ENCODE assay signal across 17 cellular contexts in genomic region chr16:26550111-26550610, GRCh38.
A peak's percentile ranks its signal among the peaks of the same experiment; 100 is the strongest.
DNase-seq lines count a peak whose midpoint lies in the region; ATAC-seq, FAIRE-seq and TF ChIP-seq lines count a peak whose summit lies in the region.
"Had no signal": no experiment of that assay in that cellular context is flagged by ENCODE, and none has a peak within 500 bp of the region (broad histone marks: within the 10 kb centered on the region; RNA-seq: fewer than 3 reads in every experiment).

No MANE protein-coding gene starts in this region.

- H3K4me1 Mint-ChIP-seq in CD8-positive, alpha-beta memory T cell: no peaks in the 10 kb centered on the region
- H3K4me1 Mint-ChIP-seq: B cell had no signal

- no peak overlapping the region for H3K27ac Mint-ChIP-seq in CD8-positive, alpha-beta memory T cell
- H3K27ac Mint-ChIP-seq: B cell; CD4-positive, alpha-beta T cell had no signal

- H3K4me2 ChIP-seq in MM.1S (ENCODE audit: low read depth, low read length) (peak overlapping the region; percentile 38; the same call in 1 of the 2 replicates), OCI-LY3 (ENCODE audit: low read length) (peak overlapping the region; percentile 34; the same call in 1 of the 2 replicates), trophoblast cell (ENCODE audit: low read length) (no peak overlapping the region), HepG2 (ENCODE audit: low read depth, low read length) (no peak overlapping the region)

- FAIRE-seq in HepG2 (lab: Jason Lieb, UNC): no peak
- FAIRE-seq: A204.1, GM12891 had no signal

- no peak for TF ChIP-seq RAD21 in HepG2 (CRISPR knock-in tag; IDR thresholded peaks at IDR 0.05)

- no peak overlapping the region for H3K14ac ChIP-seq in trophoblast cell (ENCODE audit: low read length)

- H3K4me3 ChIP-seq in MM.1S (ENCODE audit: low read length) (no peak overlapping the region), OCI-LY3 (ENCODE audit: low read length) (no peak overlapping the region), trophoblast cell (ENCODE audit: low read depth, low read length) (no peak overlapping the region), HepG2 (replicated peaks in 1 of 3; ENCODE audit: insufficient read depth in 1 of 3, low read depth in 2 of 3, low read length in 3 of 3) (no peak overlapping the region)
- H3K4me3 ChIP-seq in CD8-positive, alpha-beta memory T cell (ENCODE audit: low read length): no peak overlapping the region
- H3K4me3 ChIP-seq: HAP-1 had no signal

- no peaks in the 10 kb centered on the region for H3K36me3 Mint-ChIP-seq in CD8-positive, alpha-beta memory T cell

- H4K20me1 ChIP-seq in MM.1S (ENCODE audit: insufficient read depth, low read length) (no peaks in the 10 kb centered on the region), OCI-LY3 (ENCODE audit: insufficient read depth, low read length) (no peaks in the 10 kb centered on the region), HepG2 (ENCODE audit: insufficient read depth, low read length) (no peaks in the 10 kb centered on the region)

- H3K9ac ChIP-seq in MM.1S (ENCODE audit: low read length) (no peak overlapping the region), OCI-LY3 (ENCODE audit: low read length) (no peak overlapping the region), trophoblast cell (ENCODE audit: low read length) (no peak overlapping the region), HepG2 (ENCODE audit: insufficient read depth, low read depth, low read length) (no peak overlapping the region)

- no peaks in the 10 kb centered on the region for H3K36me3 ChIP-seq in MM.1S (replicated peaks; ENCODE audit: insufficient read depth, low read length)
- no peaks in the 10 kb centered on the region for H3K36me3 ChIP-seq in OCI-LY3 (replicated peaks; ENCODE audit: low read depth, low read length)
- no peaks in the 10 kb centered on the region for H3K36me3 ChIP-seq in trophoblast cell (ENCODE audit: control insufficient read depth in 1 of 2, insufficient read depth in 2 of 2, low read length in 2 of 2)
- no peaks in the 10 kb centered on the region for H3K36me3 ChIP-seq in CD8-positive, alpha-beta memory T cell (ENCODE audit: insufficient read depth, low read length)
- H3K36me3 ChIP-seq in HepG2 (replicated peaks in 1 of 2; ENCODE audit: control insufficient read depth in 1 of 2, insufficient read depth in 2 of 2, low read length in 2 of 2): no peaks in the 10 kb centered on the region
- H3K36me3 ChIP-seq: HAP-1 had no signal

- ATAC-seq in HepG2: no peak

- H3K9me3 Mint-ChIP-seq in CD8-positive, alpha-beta memory T cell: no peaks in the 10 kb centered on the region
- H3K9me3 Mint-ChIP-seq: CD4-positive, alpha-beta T cell had no signal

- no peaks in the 10 kb centered on the region for H3F3A ChIP-seq in MM.1S (ENCODE audit: insufficient read depth, low read length)

- no peak overlapping the region for H3K4ac ChIP-seq in trophoblast cell (ENCODE audit: low read depth, low read length)

- H3K27me3 ChIP-seq in MM.1S (replicated peaks; ENCODE audit: insufficient read depth, low read length) (no peaks in the 10 kb centered on the region), OCI-LY3 (ENCODE audit: low read depth, low read length) (peaks cover 12% of the 10 kb centered on the region; the same call in 1 of the 2 replicates), trophoblast cell (ENCODE audit: insufficient read depth, low read length) (no peaks in the 10 kb centered on the region), HepG2 (ENCODE audit: control insufficient read depth in 1 of 2, insufficient read depth in 2 of 2, low read length in 2 of 2) (no peaks in the 10 kb centered on the region)
- no peaks in the 10 kb centered on the region for H3K27me3 ChIP-seq in CD8-positive, alpha-beta memory T cell (ENCODE audit: insufficient read depth, low read length, poor library complexity, severe bottlenecking)

- H3K79me1 ChIP-seq in trophoblast cell (ENCODE audit: low read length): no peaks in the 10 kb centered on the region

- no peak overlapping the region for H3K23ac ChIP-seq in trophoblast cell (ENCODE audit: low read length)

- no peaks in the 10 kb centered on the region for H3K9me2 ChIP-seq in MM.1S (replicated peaks; ENCODE audit: insufficient read depth, low read length)

- TF ChIP-seq CTCF in MM.1S (IDR thresholded peaks at IDR 0.05; ENCODE audit: low read length) (no peak), OCI-LY3 (IDR thresholded peaks at IDR 0.05; ENCODE audit: low read depth, low read length) (no peak), HepG2 (CRISPR knock-in tag; IDR thresholded peaks at IDR 0.05) (no peak)

- H3K27ac ChIP-seq in MM.1S (ENCODE audit: low read length) (peak overlapping the region; percentile 43; the same call in 1 of the 2 replicates), OCI-LY3 (ENCODE audit: low read length) (no peak overlapping the region), trophoblast cell (ENCODE audit: low read depth, low read length) (no peak overlapping the region), HepG2 (ENCODE audit: extremely low read length, insufficient read depth, low read length) (no peak overlapping the region)
- no peak overlapping the region for H3K27ac ChIP-seq in CD8-positive, alpha-beta memory T cell (ENCODE audit: low read depth, low read length)
- H3K27ac ChIP-seq: HL-60 had no signal

- no peak overlapping the region for H2AFZ ChIP-seq in MM.1S (ENCODE audit: low read length)
- H2AFZ ChIP-seq in OCI-LY3 (ENCODE audit: low read depth, low read length): no peak overlapping the region
- H2AFZ ChIP-seq in trophoblast cell (ENCODE audit: insufficient read depth, low read length, poor library complexity): no peak overlapping the region
- no peak overlapping the region for H2AFZ ChIP-seq in HepG2 (ENCODE audit: low read length)

- no peak overlapping the region for H3K18ac ChIP-seq in trophoblast cell (ENCODE audit: low read length)

- peaks cover 17% of the 10 kb centered on the region for H3K4me1 ChIP-seq in MM.1S (ENCODE audit: low read length)
- H3K4me1 ChIP-seq in OCI-LY3 (ENCODE audit: low read length): peaks cover 8% of the 10 kb centered on the region
- no peaks in the 10 kb centered on the region for H3K4me1 ChIP-seq in trophoblast cell (ENCODE audit: control insufficient read depth in 1 of 2, insufficient read depth in 2 of 2, low read length in 2 of 2)
- no peaks in the 10 kb centered on the region for H3K4me1 ChIP-seq in CD8-positive, alpha-beta memory T cell (ENCODE audit: insufficient read depth, low read length)
- H3K4me1 ChIP-seq in HepG2 (ENCODE audit: insufficient read depth, low read length): no peaks in the 10 kb centered on the region
- H3K4me1 ChIP-seq: HAP-1 had no signal

- H2AK5ac ChIP-seq in trophoblast cell (ENCODE audit: low read length): no peak overlapping the region

- POLR2A ChIA-PET in CD8-positive, alpha-beta memory T cell (lab: Charles Lee): no interaction called here
- POLR2A ChIA-PET in HepG2 (lab: Yijun Ruan, JAX): no interaction called here

- CTCF ChIA-PET in CD8-positive, alpha-beta memory T cell (lab: Charles Lee): no interaction called here
- CTCF ChIA-PET in HepG2 (lab: Yijun Ruan, JAX; ENCODE audit: low intra/inter-chr PET ratio, low total read pairs): no interaction called here

- H2BK5ac ChIP-seq in trophoblast cell (ENCODE audit: low read depth, low read length, poor library complexity): no peak overlapping the region

- no peak overlapping the region for H4K8ac ChIP-seq in trophoblast cell (ENCODE audit: low read depth, low read length)

- no peak overlapping the region for H2BK120ac ChIP-seq in trophoblast cell (ENCODE audit: insufficient read depth, low read length, poor library complexity)

- no peak for TF ChIP-seq EP300 in HepG2 (IDR thresholded peaks at IDR 0.05; ENCODE audit: low read depth in 2 of 2, low read length in 2 of 2)
- no peak for TF ChIP-seq EP300 in HepG2 (CRISPR knock-in tag; IDR thresholded peaks at IDR 0.05; ENCODE audit: borderline replicate concordance)

- peak; percentile 64 for DNase-seq in MM.1S
- DNase-seq in iPS DF 19.7 (ENCODE audit: low read depth, low spot score): peak; percentile 17
- DNase-seq in trophoblast cell: peak; percentile 75 to 85
- DNase-seq in NCI-H1105 treated with DMSO at 0.1 percent for 48 hours (lab: John Stamatoyannopoulos, UW): no peak
- DNase-seq in CD8-positive, alpha-beta memory T cell: no peak
- DNase-seq in NCI-H187 (lab: John Stamatoyannopoulos, UW): no peak
- no peak for DNase-seq in HepG2 (ENCODE audit: low spot score)
- DNase-seq: C1 segment of cervical spinal cord; CD4-positive, alpha-beta T cell; DMS79; GOT3 had no signal

- no peak overlapping the region for H4K12ac ChIP-seq in trophoblast cell (ENCODE audit: low read depth, low read length)

- no peak overlapping the region for H2BK12ac ChIP-seq in trophoblast cell (ENCODE audit: low read length)

- intact Hi-C loops in HepG2 (cut with micrococcal nuclease; ENCODE audit: unreplicated experiment): no loop called here

- in situ Hi-C loops in HepG2 (cut with HindIII; ENCODE audit: extremely low pct_ligation_motif_present, low pct_unique_long_range_greater_than_20kb): loop anchor here (25.0 kb wide), 1 partner anchor 713 kb away; no protein-coding TSS in a partner anchor

- no CpG with 5 or more reads among the region's 3 CpGs for WGBS in trophoblast cell (ENCODE audit: extremely low coverage, insufficient coverage, insufficient read length)
- 2% methylated on average over 3 of the region's 3 CpGs for WGBS in HepG2 (ENCODE audit: low lambda C conversion rate)

- H3K9me3 ChIP-seq in MM.1S (replicated peaks; ENCODE audit: insufficient read depth, low read length) (no peaks in the 10 kb centered on the region), OCI-LY3 (ENCODE audit: insufficient read depth, low read length) (no peaks in the 10 kb centered on the region), trophoblast cell (ENCODE audit: insufficient read depth, low read depth, low read length) (no peaks in the 10 kb centered on the region), HepG2 (ENCODE audit: low read length) (no peaks in the 10 kb centered on the region)
- H3K9me3 ChIP-seq in CD8-positive, alpha-beta memory T cell (ENCODE audit: low read length): no peaks in the 10 kb centered on the region
- H3K9me3 ChIP-seq: HAP-1 had no signal

- peaks cover 3 to 8% of the 10 kb centered on the region in 2 donors for H3K27me3 Mint-ChIP-seq in CD8-positive, alpha-beta memory T cell

- no peak for TF ChIP-seq POLR2A in HepG2 (IDR thresholded peaks at IDR 0.05; ENCODE audit: insufficient read depth in 1 of 2, low read depth in 2 of 2, low read length in 2 of 2)

- no peak overlapping the region for H4K91ac ChIP-seq in trophoblast cell (ENCODE audit: low read depth, low read length)

- no peaks in the 10 kb centered on the region for H3K79me2 ChIP-seq in MM.1S (ENCODE audit: low read length)
- no peaks in the 10 kb centered on the region for H3K79me2 ChIP-seq in OCI-LY3 (ENCODE audit: low read length)
- no peaks in the 10 kb centered on the region for H3K79me2 ChIP-seq in trophoblast cell (ENCODE audit: control insufficient read depth, insufficient read depth, low read length, poor library complexity)
- no peaks in the 10 kb centered on the region for H3K79me2 ChIP-seq in HepG2 (ENCODE audit: insufficient read depth, low read length)

- no TSS peak for BruUV-seq in HepG2 (replicated peaks; lab: Mats Ljungman, UMichigan)

- no peak overlapping the region for H3K4me3 Mint-ChIP-seq in CD8-positive, alpha-beta memory T cell
- H3K4me3 Mint-ChIP-seq: B cell; CD4-positive, alpha-beta T cell had no signal

Comparison
In these comparisons a context has a peak if more than half of its experiments do, and no peak if none do; other contexts are left out.
1. DNase-seq: peak in MM.1S (single experiment), iPS DF 19.7 (single experiment) and trophoblast cell (2 of 2); none in NCI-H1105 treated with DMSO at 0.1 percent for 48 hours (single experiment), CD8-positive, alpha-beta memory T cell (0 of 5), NCI-H187 (0 of 2) and HepG2 (single experiment).
2. H3K4me2 ChIP-seq: peak in MM.1S (single experiment) and OCI-LY3 (single experiment); none in trophoblast cell (single experiment) and HepG2 (single experiment).